In genomic region chr17:1736348-1737281, GRCh38 we compare ENCODE assay signal across 1 cellular context.
TF ChIP-seq lines count a peak whose summit lies in the region.

No MANE protein-coding gene starts in this region.

TF ChIP-seq in IMR-90, 13 proteins besides CTCF, POLR2A, EP300 and RAD21 (continued from another document):
- TF ChIP-seq MAZ (IDR thresholded peaks at IDR 0.05; ENCODE audit: borderline replicate concordance, low read depth, low read length) (peak; percentile 64; the same call in 1 of the 2 replicates), FOS (IDR thresholded peaks at IDR 0.05; ENCODE audit: low read depth, low read length) (no peak), USF2 (IDR thresholded peaks at IDR 0.05; ENCODE audit: low read depth, low read length) (no peak), NFE2L2 (IDR thresholded peaks at IDR 0.05; ENCODE audit: low read depth, low read length) (no peak), RFX5 (IDR thresholded peaks at IDR 0.05; ENCODE audit: low read depth, low read length) (no peak)
TF ChIP-seq in IMR-90: peak in this region for 1.
